Comparison of ENCODE assay signal across 14 cellular contexts in genomic region chr2:14654733-14655346, GRCh38. TPM values are rescaled to one million over a fixed set of nuclear protein-coding genes. Genes with fewer than 3 reads are reported as not detected.
A peak's percentile ranks its signal among the peaks of the same experiment; 100 is the strongest.
DNase-seq lines count a peak whose midpoint lies in the region; ATAC-seq and TF ChIP-seq lines count a peak whose summit lies in the region.
"Had no signal": no experiment of that assay in that cellular context is flagged by ENCODE, and none has a peak within 500 bp of the region (broad histone marks: within the 10 kb centered on the region; RNA-seq: fewer than 3 reads in every experiment).

No MANE protein-coding gene starts in this region.

- no peaks in the 10 kb centered on the region for H3K79me1 ChIP-seq in trophoblast cell (ENCODE audit: low read length)

- no peaks in the 10 kb centered on the region for H3K36me3 ChIP-seq in trophoblast cell (ENCODE audit: control insufficient read depth in 1 of 2, insufficient read depth in 2 of 2, low read length in 2 of 2)
- H3K36me3 ChIP-seq: heart right ventricle had no signal

- no peak overlapping the region for H3K18ac ChIP-seq in trophoblast cell (ENCODE audit: low read length)

- H3K4ac ChIP-seq in trophoblast cell (ENCODE audit: low read depth, low read length), result no peak overlapping the region

- no peak overlapping the region for H3K9ac ChIP-seq in trophoblast cell (ENCODE audit: low read length)

- no peak overlapping the region for H3K14ac ChIP-seq in trophoblast cell (ENCODE audit: low read length)

- no peaks in the 10 kb centered on the region for H3K36me3 Mint-ChIP-seq in CD4-positive, alpha-beta T cell (ENCODE audit: low read depth)
- no peaks in the 10 kb centered on the region for H3K36me3 Mint-ChIP-seq in endothelial cell (ENCODE audit: low read depth, unreplicated experiment)

- no peaks in the 10 kb centered on the region for H3K79me2 ChIP-seq in trophoblast cell (ENCODE audit: control insufficient read depth, insufficient read depth, low read length, poor library complexity)

- intact Hi-C loops in CD4-positive, alpha-beta T cell (cut with DNase I, micrococcal nuclease), result no loop called here

- no peaks in the 10 kb centered on the region for H3K4me1 ChIP-seq in trophoblast cell (ENCODE audit: control insufficient read depth in 1 of 2, insufficient read depth in 2 of 2, low read length in 2 of 2)
- H3K4me1 ChIP-seq: heart right ventricle, transverse colon had no signal

- no peak overlapping the region for H3K23ac ChIP-seq in trophoblast cell (ENCODE audit: low read length)

- H3K9me3 ChIP-seq in CD4-positive, alpha-beta T cell (ENCODE audit: control insufficient read depth, low read length), result no peaks in the 10 kb centered on the region
- no peaks in the 10 kb centered on the region for H3K9me3 ChIP-seq in trophoblast cell (ENCODE audit: insufficient read depth, low read depth, low read length)
- H3K9me3 ChIP-seq: transverse colon had no signal

- no peak overlapping the region for H2BK12ac ChIP-seq in trophoblast cell (ENCODE audit: low read length)

- no peak overlapping the region for H3K4me3 Mint-ChIP-seq in stimulated activated naive CD8-positive, alpha-beta T cell treated with anti-CD3 and anti-CD28 coated beads, Interleukin-15, amount 100 ng/mL, for 72 hours
- no peak overlapping the region for H3K4me3 Mint-ChIP-seq in CD4-positive, alpha-beta T cell
- no peak overlapping the region for H3K4me3 Mint-ChIP-seq in endothelial cell (ENCODE audit: unreplicated experiment)

- no peak overlapping the region for H2AK5ac ChIP-seq in trophoblast cell (ENCODE audit: low read length)

- H3K27ac Mint-ChIP-seq in stimulated activated naive CD8-positive, alpha-beta T cell treated with anti-CD3 and anti-CD28 coated beads, Interleukin-15, amount 100 ng/mL, for 72 hours, result no peak overlapping the region
- H3K27ac Mint-ChIP-seq in CD4-positive, alpha-beta T cell, result no peak overlapping the region
- no peak overlapping the region for H3K27ac Mint-ChIP-seq in endothelial cell (ENCODE audit: unreplicated experiment)

- POLR2A ChIA-PET in CD4-positive, alpha-beta T cell (lab: Charles Lee), result no interaction called here

- H2BK5ac ChIP-seq in trophoblast cell (ENCODE audit: low read depth, low read length, poor library complexity), result no peak overlapping the region

- no peak for TF ChIP-seq CTCF in CD4-positive, alpha-beta T cell (IDR thresholded peaks at IDR 0.05)
- no peak for TF ChIP-seq CTCF in endothelial cell (IDR thresholded peaks at IDR 0.05; ENCODE audit: unreplicated experiment)

- H4K91ac ChIP-seq in trophoblast cell (ENCODE audit: low read depth, low read length), result no peak overlapping the region

- CTCF ChIA-PET in CD4-positive, alpha-beta T cell (lab: Charles Lee), result no interaction called here

- no peak overlapping the region for H4K12ac ChIP-seq in trophoblast cell (ENCODE audit: low read depth, low read length)

- peak; percentile 63 for ATAC-seq in stimulated activated naive CD8-positive, alpha-beta T cell treated with anti-CD3 and anti-CD28 coated beads, Interleukin-15, amount 100 ng/mL, for 72 hours
- no peak for ATAC-seq in stimulated activated naive CD8-positive, alpha-beta T cell treated with anti-CD3 and anti-CD28 coated beads, Interleukin-15, Interleukin-2, amounts not matched to agents 100 U/mL and 50 U/mL, for 24 hours
- ATAC-seq in HG02610 (IDR thresholded peaks at IDR 0.05; ENCODE audit: unreplicated experiment) (peak; percentile 95), HG03280 (IDR thresholded peaks at IDR 0.05; ENCODE audit: unreplicated experiment) (peak; percentile 83)
- no peak for ATAC-seq in CD4-positive, alpha-beta T cell (ENCODE audit: poor library complexity)
- ATAC-seq: heart right ventricle had no signal

- no peaks in the 10 kb centered on the region for H3K9me3 Mint-ChIP-seq in stimulated activated naive CD8-positive, alpha-beta T cell treated with anti-CD3 and anti-CD28 coated beads, Interleukin-15, amount 100 ng/mL, for 72 hours
- H3K9me3 Mint-ChIP-seq in CD4-positive, alpha-beta T cell, result peaks cover 3% of the 10 kb centered on the region
- no peaks in the 10 kb centered on the region for H3K9me3 Mint-ChIP-seq in endothelial cell (ENCODE audit: unreplicated experiment)

- no peak overlapping the region for H4K8ac ChIP-seq in trophoblast cell (ENCODE audit: low read depth, low read length)

- DNase-seq in stimulated activated naive CD8-positive, alpha-beta T cell treated with anti-CD3 and anti-CD28 coated beads, Interleukin-15, amount 100 ng/mL, for 72 hours, result no peak
- no peak for DNase-seq in stimulated activated naive CD8-positive, alpha-beta T cell treated with anti-CD3 and anti-CD28 coated beads, Interleukin-15, Interleukin-2, amounts not matched to agents 100 U/mL and 50 U/mL, for 24 hours
- DNase-seq in CD4-positive, alpha-beta T cell, result no peak
- DNase-seq in GDM1 (lab: John Stamatoyannopoulos, UW) (no peak), endothelial cell (ENCODE audit: low spot score) (no peak), trophoblast cell (no peak)
- DNase-seq: 8988T, anterior cingulate cortex, heart right ventricle, KBM-7, T1000, transverse colon had no signal

- no peaks in the 10 kb centered on the region for H3K27me3 ChIP-seq in CD4-positive, alpha-beta T cell (ENCODE audit: control insufficient read depth, insufficient read depth, low read length)
- no peaks in the 10 kb centered on the region for H3K27me3 ChIP-seq in trophoblast cell (ENCODE audit: insufficient read depth, low read length)
- H3K27me3 ChIP-seq: heart right ventricle, transverse colon had no signal

- H3K4me1 Mint-ChIP-seq in stimulated activated naive CD8-positive, alpha-beta T cell treated with anti-CD3 and anti-CD28 coated beads, Interleukin-15, amount 100 ng/mL, for 72 hours, result peaks cover 4% of the 10 kb centered on the region
- no peaks in the 10 kb centered on the region for H3K4me1 Mint-ChIP-seq in CD4-positive, alpha-beta T cell (ENCODE audit: low read depth)
- H3K4me1 Mint-ChIP-seq in endothelial cell (ENCODE audit: unreplicated experiment), result peaks cover 15% of the 10 kb centered on the region

- no peak overlapping the region for H2BK120ac ChIP-seq in trophoblast cell (ENCODE audit: insufficient read depth, low read length, poor library complexity)

- H3K27ac ChIP-seq in CD4-positive, alpha-beta T cell (ENCODE audit: low read depth, low read length), result no peak overlapping the region
- H3K27ac ChIP-seq in trophoblast cell (ENCODE audit: low read depth, low read length), result no peak overlapping the region
- H3K27ac ChIP-seq: heart right ventricle, transverse colon had no signal

- WGBS in trophoblast cell (ENCODE audit: extremely low coverage, insufficient coverage, insufficient read length), result no CpG with 5 or more reads among the region's 4 CpGs

- H3K4me2 ChIP-seq in trophoblast cell (ENCODE audit: low read length), result no peak overlapping the region

- no peaks in the 10 kb centered on the region for H3K27me3 Mint-ChIP-seq in stimulated activated naive CD8-positive, alpha-beta T cell treated with anti-CD3 and anti-CD28 coated beads, Interleukin-15, amount 100 ng/mL, for 72 hours
- H3K27me3 Mint-ChIP-seq in CD4-positive, alpha-beta T cell, result no peaks in the 10 kb centered on the region
- no peaks in the 10 kb centered on the region for H3K27me3 Mint-ChIP-seq in endothelial cell (ENCODE audit: unreplicated experiment)

- H3K4me3 ChIP-seq in trophoblast cell (ENCODE audit: low read depth, low read length), result no peak overlapping the region
- H3K4me3 ChIP-seq: heart right ventricle, transverse colon had no signal

- H2AFZ ChIP-seq in trophoblast cell (ENCODE audit: insufficient read depth, low read length, poor library complexity), result no peak overlapping the region

RNA-seq across cellular contexts. Expression of gene LRATD1, which starts 22.3 kb away (rescaled TPM):
- total RNA-seq in CD4-positive, alpha-beta T cell, result not detected
- total RNA-seq in endothelial cell (ENCODE audit: unreplicated experiment), result 37.6 TPM
- 6.6 and 7.7 TPM in 2 replicates for polyA plus RNA-seq in trophoblast cell (2013)

Comparison
In these comparisons a context has a peak if more than half of its experiments do, and no peak if none do; other contexts are left out.
1. ATAC-seq: peak in stimulated activated naive CD8-positive, alpha-beta T cell treated with anti-CD3 and anti-CD28 coated beads, Interleukin-15, amount 100 ng/mL, for 72 hours (single experiment), HG02610 (single experiment) and HG03280 (single experiment); none in stimulated activated naive CD8-positive, alpha-beta T cell treated with anti-CD3 and anti-CD28 coated beads, Interleukin-15, Interleukin-2, amounts not matched to agents 100 U/mL and 50 U/mL, for 24 hours (single experiment) and CD4-positive, alpha-beta T cell (single experiment).
2. RNA of gene LRATD1, which starts 22.3 kb away (total RNA-seq): 37.6 TPM in endothelial cell (single experiment); not detected in CD4-positive, alpha-beta T cell; every median in the first group is over 10 times any median in the second.